ENCODE assay signal across 1 cellular context in the genomic region with DNA sequence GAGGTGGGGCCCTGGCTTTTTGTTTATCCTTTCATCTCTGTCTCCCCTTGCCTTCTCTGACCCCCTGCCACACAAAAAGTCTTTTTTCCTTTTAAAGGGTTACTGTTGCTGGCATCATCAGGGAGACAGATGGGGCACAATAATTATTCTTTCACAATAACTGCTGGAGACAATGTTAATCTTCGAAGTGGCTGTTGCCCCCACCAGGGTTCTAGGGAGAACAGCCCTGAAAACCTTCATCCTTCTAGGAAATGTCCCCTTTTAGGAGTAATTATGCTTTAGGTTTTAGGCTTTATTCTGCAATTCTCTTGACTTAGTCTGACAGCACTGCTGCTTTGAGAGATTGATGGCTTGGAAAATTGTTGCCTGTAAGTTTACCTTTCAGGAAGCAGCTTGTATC.
TF ChIP-seq lines count a peak whose summit lies in the region.

No MANE protein-coding gene starts in this region.

TF ChIP-seq in GM23338, 12 proteins besides CTCF, POLR2A, EP300 and RAD21 (continued from another document):
- TF ChIP-seq, protein P1, sequence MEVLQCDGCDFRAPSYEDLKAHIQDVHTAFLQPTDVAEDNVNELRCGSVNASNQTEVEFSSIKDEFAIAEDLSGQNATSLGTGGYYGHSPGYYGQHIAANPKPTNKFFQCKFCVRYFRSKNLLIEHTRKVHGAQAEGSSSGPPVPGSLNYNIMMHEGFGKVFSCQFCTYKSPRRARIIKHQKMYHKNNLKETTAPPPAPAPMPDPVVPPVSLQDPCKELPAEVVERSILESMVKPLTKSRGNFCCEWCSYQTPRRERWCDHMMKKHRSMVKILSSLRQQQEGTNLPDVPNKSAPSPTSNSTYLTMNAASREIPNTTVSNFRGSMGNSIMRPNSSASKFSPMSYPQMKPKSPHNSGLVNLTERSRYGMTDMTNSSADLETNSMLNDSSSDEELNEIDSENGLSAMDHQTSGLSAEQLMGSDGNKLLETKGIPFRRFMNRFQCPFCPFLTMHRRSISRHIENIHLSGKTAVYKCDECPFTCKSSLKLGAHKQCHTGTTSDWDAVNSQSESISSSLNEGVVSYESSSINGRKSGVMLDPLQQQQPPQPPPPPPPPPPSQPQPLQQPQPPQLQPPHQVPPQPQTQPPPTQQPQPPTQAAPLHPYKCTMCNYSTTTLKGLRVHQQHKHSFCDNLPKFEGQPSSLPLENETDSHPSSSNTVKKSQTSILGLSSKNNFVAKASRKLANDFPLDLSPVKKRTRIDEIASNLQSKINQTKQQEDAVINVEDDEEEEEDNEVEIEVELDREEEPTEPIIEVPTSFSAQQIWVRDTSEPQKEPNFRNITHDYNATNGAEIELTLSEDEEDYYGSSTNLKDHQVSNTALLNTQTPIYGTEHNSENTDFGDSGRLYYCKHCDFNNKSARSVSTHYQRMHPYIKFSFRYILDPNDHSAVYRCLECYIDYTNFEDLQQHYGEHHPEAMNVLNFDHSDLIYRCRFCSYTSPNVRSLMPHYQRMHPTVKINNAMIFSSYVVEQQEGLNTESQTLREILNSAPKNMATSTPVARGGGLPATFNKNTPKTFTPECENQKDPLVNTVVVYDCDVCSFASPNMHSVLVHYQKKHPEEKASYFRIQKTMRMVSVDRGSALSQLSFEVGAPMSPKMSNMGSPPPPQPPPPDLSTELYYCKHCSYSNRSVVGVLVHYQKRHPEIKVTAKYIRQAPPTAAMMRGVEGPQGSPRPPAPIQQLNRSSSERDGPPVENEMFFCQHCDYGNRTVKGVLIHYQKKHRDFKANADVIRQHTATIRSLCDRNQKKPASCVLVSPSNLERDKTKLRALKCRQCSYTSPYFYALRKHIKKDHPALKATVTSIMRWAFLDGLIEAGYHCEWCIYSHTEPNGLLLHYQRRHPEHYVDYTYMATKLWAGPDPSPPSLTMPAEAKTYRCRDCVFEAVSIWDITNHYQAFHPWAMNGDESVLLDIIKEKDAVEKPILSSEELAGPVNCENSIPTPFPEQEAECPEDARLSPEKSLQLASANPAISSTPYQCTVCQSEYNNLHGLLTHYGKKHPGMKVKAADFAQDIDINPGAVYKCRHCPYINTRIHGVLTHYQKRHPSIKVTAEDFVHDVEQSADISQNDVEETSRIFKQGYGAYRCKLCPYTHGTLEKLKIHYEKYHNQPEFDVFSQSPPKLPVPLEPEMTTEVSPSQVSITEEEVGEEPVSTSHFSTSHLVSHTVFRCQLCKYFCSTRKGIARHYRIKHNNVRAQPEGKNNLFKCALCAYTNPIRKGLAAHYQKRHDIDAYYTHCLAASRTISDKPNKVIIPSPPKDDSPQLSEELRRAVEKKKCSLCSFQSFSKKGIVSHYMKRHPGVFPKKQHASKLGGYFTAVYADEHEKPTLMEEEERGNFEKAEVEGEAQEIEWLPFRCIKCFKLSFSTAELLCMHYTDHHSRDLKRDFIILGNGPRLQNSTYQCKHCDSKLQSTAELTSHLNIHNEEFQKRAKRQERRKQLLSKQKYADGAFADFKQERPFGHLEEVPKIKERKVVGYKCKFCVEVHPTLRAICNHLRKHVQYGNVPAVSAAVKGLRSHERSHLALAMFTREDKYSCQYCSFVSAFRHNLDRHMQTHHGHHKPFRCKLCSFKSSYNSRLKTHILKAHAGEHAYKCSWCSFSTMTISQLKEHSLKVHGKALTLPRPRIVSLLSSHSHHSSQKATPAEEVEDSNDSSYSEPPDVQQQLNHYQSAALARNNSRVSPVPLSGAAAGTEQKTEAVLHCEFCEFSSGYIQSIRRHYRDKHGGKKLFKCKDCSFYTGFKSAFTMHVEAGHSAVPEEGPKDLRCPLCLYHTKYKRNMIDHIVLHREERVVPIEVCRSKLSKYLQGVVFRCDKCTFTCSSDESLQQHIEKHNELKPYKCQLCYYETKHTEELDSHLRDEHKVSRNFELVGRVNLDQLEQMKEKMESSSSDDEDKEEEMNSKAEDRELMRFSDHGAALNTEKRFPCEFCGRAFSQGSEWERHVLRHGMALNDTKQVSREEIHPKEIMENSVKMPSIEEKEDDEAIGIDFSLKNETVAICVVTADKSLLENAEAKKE (CRISPR knock-in tag; IDR thresholded peaks at IDR 0.05): no peak
